ENCODE assay signal across 1 cellular context in genomic region chr5:43556857-43557593, GRCh38.
TF ChIP-seq lines count a peak whose summit lies in the region.

TSS of gene PAIP1 (minus strand) at chr5:43557077. CDS start at chr5:43556846, 231 bp downstream.

TF ChIP-seq in HepG2, 621 proteins besides CTCF, POLR2A, EP300 and RAD21 (continued from another document and continues in another):
- TF ChIP-seq ZHX2 (IDR thresholded peaks at IDR 0.05; ENCODE audit: low read depth) = no peak
- TF ChIP-seq ZHX2 (CRISPR knock-in tag; IDR thresholded peaks at IDR 0.05; ENCODE audit: borderline replicate concordance) = no peak
- no peak; the same call in 1 of the 2 replicates for TF ChIP-seq ZNF329 (CRISPR knock-in tag; IDR thresholded peaks at IDR 0.05; ENCODE audit: low read depth)
- TF ChIP-seq ZNF468 (CRISPR knock-in tag; IDR thresholded peaks at IDR 0.05) = no peak
- peak; percentile 74; the same call in 1 of the 2 replicates for TF ChIP-seq ATF7-NPFF (CRISPR knock-in tag; IDR thresholded peaks at IDR 0.05; ENCODE audit: low read depth)
- no peak; the same call in 1 of the 2 replicates for TF ChIP-seq SRY (CRISPR knock-in tag; IDR thresholded peaks at IDR 0.05)
- TF ChIP-seq ZBTB40 (IDR thresholded peaks at IDR 0.05) = no peak
- TF ChIP-seq ZBTB40 (CRISPR knock-in tag; IDR thresholded peaks at IDR 0.05) = no peak; the same call in 1 of the 2 replicates
- no peak for TF ChIP-seq TCF7L2 (IDR thresholded peaks at IDR 0.05; ENCODE audit: low read depth, low read length)
- peak; percentile 45; the same call in 1 of the 2 replicates for TF ChIP-seq ZNF766 (CRISPR knock-in tag; IDR thresholded peaks at IDR 0.05; ENCODE audit: borderline replicate concordance)
- peak; percentile 91 for TF ChIP-seq ZNF546 (CRISPR knock-in tag; conservative IDR thresholded peaks at IDR 0.05)
- TF ChIP-seq ATF4 (CRISPR knock-in tag; IDR thresholded peaks at IDR 0.05) = no peak
- no peak for TF ChIP-seq ZMYM2 (CRISPR knock-in tag; IDR thresholded peaks at IDR 0.05)
- no peak for TF ChIP-seq THYN1 (CRISPR knock-in tag; IDR thresholded peaks at IDR 0.05; ENCODE audit: borderline replicate concordance, low read depth)
- TF ChIP-seq ZNF326 (CRISPR knock-in tag; IDR thresholded peaks at IDR 0.05; ENCODE audit: borderline replicate concordance) = no peak
- no peak for TF ChIP-seq HIC2 (CRISPR knock-in tag; IDR thresholded peaks at IDR 0.05; ENCODE audit: low read depth)
- TF ChIP-seq ZKSCAN5 (CRISPR knock-in tag; IDR thresholded peaks at IDR 0.05) = no peak
- TF ChIP-seq KMT2B (CRISPR knock-in tag; IDR thresholded peaks at IDR 0.05) = peak; percentile 42; the same call in 1 of the 2 replicates
- no peak for TF ChIP-seq BCL6 (CRISPR knock-in tag; IDR thresholded peaks at IDR 0.05)
- TF ChIP-seq HMG20A (CRISPR knock-in tag; IDR thresholded peaks at IDR 0.05; ENCODE audit: borderline replicate concordance) = no peak
- no peak for TF ChIP-seq GPBP1L1 (CRISPR knock-in tag; IDR thresholded peaks at IDR 0.05)
- TF ChIP-seq BCL3 (CRISPR knock-in tag; IDR thresholded peaks at IDR 0.05) = peak; percentile 20; the same call in 1 of the 2 replicates
- TF ChIP-seq AKNA (CRISPR knock-in tag; IDR thresholded peaks at IDR 0.05; ENCODE audit: borderline replicate concordance) = no peak
